ENCODE assay signal across 8 cellular contexts in the genomic region with DNA sequence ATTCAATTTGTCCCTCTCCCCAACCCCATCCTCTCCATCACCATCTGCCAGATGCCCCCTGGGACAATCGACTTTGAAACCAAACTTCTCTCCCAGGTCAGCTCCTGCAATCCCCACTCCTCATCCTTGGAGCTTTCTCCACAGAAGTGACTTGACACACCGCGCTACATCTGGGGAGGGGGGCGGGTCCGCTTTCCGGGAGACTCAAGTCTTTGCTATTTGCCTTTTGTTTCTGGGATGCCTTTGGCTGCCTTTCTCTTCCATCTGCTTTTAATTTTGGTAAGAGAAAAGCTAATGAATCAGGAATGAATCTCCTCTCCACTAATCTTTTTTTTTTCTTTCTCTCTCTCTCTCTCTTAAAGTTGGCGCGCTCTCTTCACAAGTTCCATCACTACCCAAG. TPM values are rescaled to one million over a fixed set of nuclear protein-coding genes. Genes with fewer than 3 reads are reported as not detected.
DNase-seq lines count a peak whose midpoint lies in the region; ATAC-seq and TF ChIP-seq lines count a peak whose summit lies in the region.

No MANE protein-coding gene starts in this region.

- H3K36me3 Mint-ChIP-seq in GM23338 (ENCODE audit: low read depth) (peaks cover 13% of the 10 kb centered on the region), WTC11 (peaks cover 8% of the 10 kb centered on the region)
- H3K36me3 Mint-ChIP-seq in stimulated activated memory B cell treated with anti-CD40 and anti-IgM and Interleukin-4, amounts not matched to agents 10 μg/mL and 1 μg/mL and 100 μg/mL, for 72 hours, result no peaks in the 10 kb centered on the region

- H3K27me3 ChIP-seq in GM23338 (ENCODE audit: insufficient read depth), result no peaks in the 10 kb centered on the region
- peaks cover 6% of the 10 kb centered on the region for H3K27me3 ChIP-seq in smooth muscle cell (ENCODE audit: low read depth)

- H3K4me3 ChIP-seq in GM23338 (peak overlapping the region; percentile 86), smooth muscle cell (peak overlapping the region; percentile 73)

- TF ChIP-seq CTCF in GM23338 (conservative IDR thresholded peaks at IDR 0.05; ENCODE audit: low read depth in 2 of 2) (no peak), WTC11 (IDR thresholded peaks at IDR 0.05) (no peak), smooth muscle cell (IDR thresholded peaks at IDR 0.05; ENCODE audit: borderline replicate concordance, insufficient read depth, poor library complexity, severe bottlenecking) (no peak)

- H3K27ac ChIP-seq in GM23338 (ENCODE audit: low read depth) (peak overlapping the region; percentile 90), smooth muscle cell (ENCODE audit: low read depth) (no peak overlapping the region)

- no peak overlapping the region for H3K9ac ChIP-seq in smooth muscle cell (ENCODE audit: low read depth)

- CTCF ChIA-PET in WTC11 (lab: Charles Lee), result interaction anchor here (0.6 to 2.1 kb wide), 27 partner anchors 7 to 705 kb away, joined by 3 to 16 read pairs (median 3); partner anchors contain the start of genes DOP1A, IBTK and UBE3D

- H3K9me3 Mint-ChIP-seq in GM23338 (no peaks in the 10 kb centered on the region; the same call in 2 of the 3 replicates), WTC11 (no peaks in the 10 kb centered on the region)
- H3K9me3 Mint-ChIP-seq in stimulated activated memory B cell treated with anti-CD40 and anti-IgM and Interleukin-4, amounts not matched to agents 10 μg/mL and 1 μg/mL and 100 μg/mL, for 72 hours, result no peaks in the 10 kb centered on the region

- DNase-seq in GM23338 (ENCODE audit: low spot score) (peak; percentile 47), WTC11 (ENCODE audit: low spot score) (no peak), hepatic stellate cell (ENCODE audit: low spot score) (peak; percentile 26), smooth muscle cell (lab: John Stamatoyannopoulos, UW; ENCODE audit: unreplicated experiment) (no peak), mucosa of gallbladder (ENCODE audit: low spot score) (no peak), NOMO-1 treated with dmso at 0.1 percent for 144 hours (lab: John Stamatoyannopoulos, UW; ENCODE audit: unreplicated experiment) (no peak)

- H2AFZ ChIP-seq in GM23338, result peak overlapping the region; percentile 96
- peak overlapping the region; percentile 92 for H2AFZ ChIP-seq in smooth muscle cell (ENCODE audit: low read depth)

- no peaks in the 10 kb centered on the region for H3K9me2 ChIP-seq in GM23338 (ENCODE audit: insufficient read depth)

- H3K4me1 Mint-ChIP-seq in GM23338 (peaks cover 19% of the 10 kb centered on the region), WTC11 (peaks cover 26% of the 10 kb centered on the region)
- peaks cover 16% of the 10 kb centered on the region for H3K4me1 Mint-ChIP-seq in stimulated activated memory B cell treated with anti-CD40 and anti-IgM and Interleukin-4, amounts not matched to agents 10 μg/mL and 1 μg/mL and 100 μg/mL, for 72 hours

- peaks cover 4% of the 10 kb centered on the region; the same call in 1 of the 2 replicates for H3F3A ChIP-seq in GM23338 (replicated peaks; ENCODE audit: low read depth)
- no peaks in the 10 kb centered on the region for H3F3A ChIP-seq in smooth muscle cell (ENCODE audit: low read depth)

- H3K4me2 ChIP-seq in GM23338 (peak overlapping the region; percentile 91), smooth muscle cell (peak overlapping the region; percentile 92)

- ATAC-seq in GM23338 (no peak), WTC11 (no peak), HG03442 (IDR thresholded peaks at IDR 0.05; ENCODE audit: unreplicated experiment) (no peak)
- ATAC-seq in stimulated activated memory B cell treated with anti-CD40 and anti-IgM and Interleukin-4, amounts not matched to agents 10 μg/mL and 1 μg/mL and 100 μg/mL, for 72 hours, result no peak

- H3K4me1 ChIP-seq in GM23338 (ENCODE audit: insufficient read depth) (peaks cover 26% of the 10 kb centered on the region), smooth muscle cell (ENCODE audit: low read depth) (peaks cover 8% of the 10 kb centered on the region)

- H3K27me3 Mint-ChIP-seq in GM23338 (ENCODE audit: insufficient read depth, low read depth, poor library complexity) (peaks cover 10% of the 10 kb centered on the region), WTC11 (ENCODE audit: low read depth) (peaks cover 3% of the 10 kb centered on the region; the same call in 1 of the 2 replicates)
- peaks cover 57% of the 10 kb centered on the region for H3K27me3 Mint-ChIP-seq in stimulated activated memory B cell treated with anti-CD40 and anti-IgM and Interleukin-4, amounts not matched to agents 10 μg/mL and 1 μg/mL and 100 μg/mL, for 72 hours

- POLR2A ChIA-PET in WTC11 (lab: Charles Lee), result interaction anchor here (0.6 to 2.1 kb wide), 5 partner anchors 68 to 702 kb away, joined by 3 to 9 read pairs (median 5); partner anchors contain the start of gene UBE3D

- H4K20me1 ChIP-seq in GM23338 (replicated peaks; ENCODE audit: insufficient read depth) (no peaks in the 10 kb centered on the region; the same call in 1 of the 2 replicates), smooth muscle cell (ENCODE audit: low read depth) (peaks cover 19% of the 10 kb centered on the region)

- H3K9me3 ChIP-seq in smooth muscle cell (replicated peaks; ENCODE audit: low read depth), result no peaks in the 10 kb centered on the region

- peaks cover 22% of the 10 kb centered on the region for H3K79me2 ChIP-seq in GM23338 (replicated peaks; ENCODE audit: insufficient read depth)
- peaks cover 22% of the 10 kb centered on the region for H3K79me2 ChIP-seq in smooth muscle cell (ENCODE audit: low read depth)

- WGBS in smooth muscle cell (ENCODE audit: low lambda C conversion rate), result under 1% methylated on average over 8 of the region's 8 CpGs

- H3K4me3 Mint-ChIP-seq in GM23338 (peak overlapping the region; percentile 93), WTC11 (peak overlapping the region; percentile 93)
- no peak overlapping the region for H3K4me3 Mint-ChIP-seq in stimulated activated memory B cell treated with anti-CD40 and anti-IgM and Interleukin-4, amounts not matched to agents 10 μg/mL and 1 μg/mL and 100 μg/mL, for 72 hours

- H3K36me3 ChIP-seq in GM23338 (ENCODE audit: insufficient read depth) (peaks cover 4% of the 10 kb centered on the region; the same call in 1 of the 2 replicates), smooth muscle cell (ENCODE audit: low read depth) (no peaks in the 10 kb centered on the region)

- peak overlapping the region; percentile 92; the same call in 1 of the 2 replicates for H3K27ac Mint-ChIP-seq in GM23338
- H3K27ac Mint-ChIP-seq in WTC11, result peak overlapping the region; percentile 97; the same call in 1 of the 2 replicates
- H3K27ac Mint-ChIP-seq in stimulated activated memory B cell treated with anti-CD40 and anti-IgM and Interleukin-4, amounts not matched to agents 10 μg/mL and 1 μg/mL and 100 μg/mL, for 72 hours, result no peak overlapping the region

TF ChIP-seq in GM23338, 12 proteins besides CTCF, POLR2A, EP300 and RAD21:
- TF ChIP-seq EZH2phosphoT487 (IDR thresholded peaks at IDR 0.05; ENCODE audit: unreplicated experiment), result no peak
- TF ChIP-seq CREB1 (CRISPR knock-in tag; IDR thresholded peaks at IDR 0.05; ENCODE audit: low read depth), result no peak
- TF ChIP-seq NANOG (IDR thresholded peaks at IDR 0.05; ENCODE audit: borderline replicate concordance), result no peak
- no peak for TF ChIP-seq ZNF114 (CRISPR knock-in tag; IDR thresholded peaks at IDR 0.05)

TF ChIP-seq in WTC11, 78 proteins besides CTCF, POLR2A, EP300 and RAD21 (continues in another document):
- TF ChIP-seq RELA (CRISPR knock-in tag; IDR thresholded peaks at IDR 0.05; ENCODE audit: borderline replicate concordance), result no peak
- TF ChIP-seq, protein P1, sequence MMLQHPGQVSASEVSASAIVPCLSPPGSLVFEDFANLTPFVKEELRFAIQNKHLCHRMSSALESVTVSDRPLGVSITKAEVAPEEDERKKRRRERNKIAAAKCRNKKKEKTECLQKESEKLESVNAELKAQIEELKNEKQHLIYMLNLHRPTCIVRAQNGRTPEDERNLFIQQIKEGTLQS (CRISPR knock-in tag; conservative IDR thresholded peaks at IDR 0.05), result no peak
- no peak for TF ChIP-seq ZMAT4 (CRISPR knock-in tag; IDR thresholded peaks at IDR 0.05)
- TF ChIP-seq USF2 (CRISPR knock-in tag; IDR thresholded peaks at IDR 0.05), result no peak
- TF ChIP-seq, protein P2, sequence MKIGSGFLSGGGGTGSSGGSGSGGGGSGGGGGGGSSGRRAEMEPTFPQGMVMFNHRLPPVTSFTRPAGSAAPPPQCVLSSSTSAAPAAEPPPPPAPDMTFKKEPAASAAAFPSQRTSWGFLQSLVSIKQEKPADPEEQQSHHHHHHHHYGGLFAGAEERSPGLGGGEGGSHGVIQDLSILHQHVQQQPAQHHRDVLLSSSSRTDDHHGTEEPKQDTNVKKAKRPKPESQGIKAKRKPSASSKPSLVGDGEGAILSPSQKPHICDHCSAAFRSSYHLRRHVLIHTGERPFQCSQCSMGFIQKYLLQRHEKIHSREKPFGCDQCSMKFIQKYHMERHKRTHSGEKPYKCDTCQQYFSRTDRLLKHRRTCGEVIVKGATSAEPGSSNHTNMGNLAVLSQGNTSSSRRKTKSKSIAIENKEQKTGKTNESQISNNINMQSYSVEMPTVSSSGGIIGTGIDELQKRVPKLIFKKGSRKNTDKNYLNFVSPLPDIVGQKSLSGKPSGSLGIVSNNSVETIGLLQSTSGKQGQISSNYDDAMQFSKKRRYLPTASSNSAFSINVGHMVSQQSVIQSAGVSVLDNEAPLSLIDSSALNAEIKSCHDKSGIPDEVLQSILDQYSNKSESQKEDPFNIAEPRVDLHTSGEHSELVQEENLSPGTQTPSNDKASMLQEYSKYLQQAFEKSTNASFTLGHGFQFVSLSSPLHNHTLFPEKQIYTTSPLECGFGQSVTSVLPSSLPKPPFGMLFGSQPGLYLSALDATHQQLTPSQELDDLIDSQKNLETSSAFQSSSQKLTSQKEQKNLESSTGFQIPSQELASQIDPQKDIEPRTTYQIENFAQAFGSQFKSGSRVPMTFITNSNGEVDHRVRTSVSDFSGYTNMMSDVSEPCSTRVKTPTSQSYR (CRISPR knock-in tag; IDR thresholded peaks at IDR 0.05), result no peak

RNA-seq across cellular contexts. Expression of gene TPBG, which starts 0.7 kb away (rescaled TPM):
- total RNA-seq in GM23338 (2014; rRNA removed; shearing (Covaris generic)), result 26.7 and 33.0 TPM in 2 replicates
- polyA plus RNA-seq in GM23338 (2016; fragmentation: Nextera tagmentation; extraction: Ambion mirVana), result 20.6 and 22.1 TPM in 2 replicates
- total RNA-seq in WTC11 (2021), result 29.6 to 35.3 TPM (median 30.4 TPM) in 3 replicates
- 34.9 and 52.6 TPM in 2 replicates for total RNA-seq in smooth muscle cell
- 26.1 and 52.2 TPM in 2 replicates for polyA plus RNA-seq in smooth muscle cell
- total RNA-seq in mucosa of gallbladder, result 23.5 TPM

Comparison
In these comparisons a context has a peak if more than half of its experiments do, and no peak if none do; other contexts are left out.
1. DNase-seq: peak in GM23338 (single experiment) and hepatic stellate cell (single experiment); none in WTC11 (single experiment), smooth muscle cell (single experiment), mucosa of gallbladder (single experiment) and NOMO-1 treated with dmso at 0.1 percent for 144 hours (single experiment).